8 cellular contexts compared by ENCODE assay signal in the genomic region with DNA sequence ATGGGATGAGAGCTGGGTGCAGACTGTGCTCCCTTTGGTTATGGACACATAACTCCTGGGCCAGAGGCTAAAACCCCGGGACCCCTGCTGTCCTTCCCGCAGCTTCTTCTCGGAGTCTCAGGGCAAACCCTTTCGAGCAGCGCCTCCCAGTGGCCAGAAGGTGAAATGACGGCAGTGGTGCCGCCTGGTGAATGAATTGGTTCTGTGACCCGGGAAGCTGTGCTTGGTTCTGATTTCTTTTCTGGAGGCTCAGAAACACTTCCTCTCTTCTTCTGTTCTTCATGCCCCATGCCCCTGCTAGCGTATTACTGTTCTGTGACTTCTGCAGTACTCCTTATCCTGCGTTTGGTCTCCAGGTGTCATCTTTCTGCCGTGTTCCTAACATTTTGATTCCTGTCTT.
DNase-seq lines count a peak whose midpoint lies in the region; ATAC-seq, FAIRE-seq and TF ChIP-seq lines count a peak whose summit lies in the region.
"Not testable (repeated sequence)": the region's sequence is repeated elsewhere in the genome, so short reads cannot be mapped to it uniquely, and the experiment has no call there.

No MANE protein-coding gene starts in this region.

- not testable (repeated sequence) for H3K4me3 ChIP-seq in HFF-Myc (replicated peaks; ENCODE audit: low read depth, low read length); Panc1 (ENCODE audit: low read depth in 2 of 2, low read length in 2 of 2); GM12878; heart left ventricle

- H3K27ac Mint-ChIP-seq in CD14-positive monocyte; activated CD8-positive, alpha-beta T cell treated with anti-CD3 and anti-CD28 coated beads for 36 hours; neural crest cell (ENCODE audit: unreplicated experiment): not testable (repeated sequence)

- not testable (repeated sequence) for TF ChIP-seq EP300 in GM12878 (IDR thresholded peaks at IDR 0.05; ENCODE audit: borderline replicate concordance in 1 of 2, control insufficient read depth in 1 of 2, low read depth in 2 of 2, low read length in 2 of 2)

- in situ Hi-C loops in Panc1 (cut with HindIII; ENCODE audit: low pct_unique_long_range_greater_than_20kb, low sequenced_read_pairs); GM12878 (cut with MboI): not testable (repeated sequence)

- not testable (repeated sequence) for H3K9ac ChIP-seq in GM12878 (ENCODE audit: control insufficient read depth, insufficient read depth, low read length)

- not testable (repeated sequence) for BruUV-seq in Panc1 (replicated peaks; lab: Mats Ljungman, UMichigan); GM12878 (replicated peaks; lab: Mats Ljungman, UMichigan)

- not testable (repeated sequence) for H4K20me1 ChIP-seq in GM12878 (ENCODE audit: control insufficient read depth, insufficient read depth)

- not testable (repeated sequence) for TF ChIP-seq RAD21 in GM12878 (IDR thresholded peaks at IDR 0.05; ENCODE audit: insufficient read depth, low read depth, low read length)

- not testable (repeated sequence) for H3K4me2 ChIP-seq in GM12878 (ENCODE audit: control insufficient read depth, insufficient read depth)

- H3K27me3 ChIP-seq in Panc1 (ENCODE audit: control insufficient read depth, insufficient read depth, low read length); GM12878 (replicated peaks in 1 of 2; ENCODE audit: control insufficient read depth in 2 of 2, insufficient read depth in 2 of 2, low read length in 1 of 2); heart left ventricle: not testable (repeated sequence)

- not testable (repeated sequence) for H2AFZ ChIP-seq in GM12878 (ENCODE audit: control insufficient read depth, low read depth, low read length)

- RAD21 ChIA-PET in GM12878 (lab: Charles Lee; ENCODE audit: unreplicated experiment): interaction anchor here (1.6 kb wide), 1 partner anchor 415 kb away, joined by 4 read pairs; no protein-coding TSS in a partner anchor

- peak overlapping the region in 1 of 2 donors; percentile 43 for H3K4me3 Mint-ChIP-seq in CD14-positive monocyte
- H3K4me3 Mint-ChIP-seq in activated CD8-positive, alpha-beta T cell treated with anti-CD3 and anti-CD28 coated beads for 36 hours; neural crest cell: not testable (repeated sequence)

- not testable (repeated sequence) for H3K4me1 ChIP-seq in Panc1 (ENCODE audit: control insufficient read depth, insufficient read depth, low read length); heart left ventricle
- H3K4me1 ChIP-seq in GM12878 (ENCODE audit: control insufficient read depth, insufficient read depth, low read length): peaks cover 10% of the 10 kb centered on the region

- H3K9me3 ChIP-seq in Panc1 (ENCODE audit: control insufficient read depth, insufficient read depth, low read depth, low read length); GM12878 (replicated peaks; ENCODE audit: control insufficient read depth, insufficient read depth, low read length); heart left ventricle: not testable (repeated sequence)

- SMC1A ChIA-PET in GM12878 (lab: Charles Lee; ENCODE audit: uncharacterized antibody, unreplicated experiment): not testable (repeated sequence)

- CTCF ChIA-PET in Panc1 (lab: Charles Lee); activated CD8-positive, alpha-beta T cell treated with anti-CD3 and anti-CD28 coated beads for 36 hours (lab: Charles Lee): not testable (repeated sequence)
- CTCF ChIA-PET in GM12878 (lab: Yijun Ruan, JAX): interaction anchor here (0.6 to 1.8 kb wide), 8 partner anchors 17 to 416 kb away, joined by 3 to 6 read pairs (median 3); partner anchors contain the start of gene INTS15

- 9% methylated on average over 11 of the region's 11 CpGs for WGBS in GM12878 (ENCODE audit: insufficient coverage, insufficient replicate concordance, low lambda C conversion rate, missing lambda C conversion rate)
- WGBS in heart left ventricle, 4 donors: 5 to 13% (median 13%) methylated on average over 4 to 11 of the region's 11 CpGs

- H3K36me3 ChIP-seq in Panc1 (ENCODE audit: control insufficient read depth, insufficient read depth, low read length); GM12878 (ENCODE audit: control insufficient read depth in 2 of 2, insufficient read depth in 2 of 2, low read length in 1 of 2); heart left ventricle: not testable (repeated sequence)

- peaks cover 18% of the 10 kb centered on the region for H3K4me1 Mint-ChIP-seq in CD14-positive monocyte
- H3K4me1 Mint-ChIP-seq in activated CD8-positive, alpha-beta T cell treated with anti-CD3 and anti-CD28 coated beads for 36 hours (ENCODE audit: low read depth); neural crest cell: not testable (repeated sequence)

- H3K27ac ChIP-seq in Panc1 (ENCODE audit: low read length); GM12878 (ENCODE audit: control insufficient read depth, insufficient read depth); heart left ventricle: not testable (repeated sequence)

- not testable (repeated sequence) for H3K36me3 Mint-ChIP-seq in CD14-positive monocyte; activated CD8-positive, alpha-beta T cell treated with anti-CD3 and anti-CD28 coated beads for 36 hours (ENCODE audit: low read depth); neural crest cell (ENCODE audit: low read depth)

- DNase-seq in CD14-positive monocyte (ENCODE audit: low spot score); HFF-Myc (ENCODE audit: extremely low read depth, low read depth); GM12878 (ENCODE audit: low read depth, low spot score); heart left ventricle: not testable (repeated sequence)
- DNase-seq in Panc1 (ENCODE audit: low read depth, low spot score) (peak; percentile 5), neural crest cell (ENCODE audit: low read depth, low spot score) (peak; percentile 37)
- peak; percentile 55 for DNase-seq in activated CD8-positive, alpha-beta T cell treated with anti-CD3 and anti-CD28 coated beads for 36 hours
- DNase-seq in stimulated activated CD4-positive, alpha-beta T cell treated with anti-CD3 and anti-CD28 coated beads, TNF-alpha, amount 100 ng/mL, for 48 hours (ENCODE audit: low read depth in 3 of 3): peak in 2 of 3 donors; percentile 8 to 13

- peak; percentile 75 for TF ChIP-seq CTCF in CD14-positive monocyte (IDR thresholded peaks at IDR 0.05)
- TF ChIP-seq CTCF in HFF-Myc (IDR thresholded peaks at IDR 0.05; ENCODE audit: low read depth, low read length, missing control alignments): peak; percentile 53
- TF ChIP-seq CTCF in Panc1 (IDR thresholded peaks at IDR 0.05): peak; percentile 98
- not testable (repeated sequence) for TF ChIP-seq CTCF in activated CD8-positive, alpha-beta T cell treated with anti-CD3 and anti-CD28 coated beads for 36 hours (IDR thresholded peaks at IDR 0.05)
- peak; percentile 16 to 34 (median 25); a peak in 4 of 6 replicates for TF ChIP-seq CTCF in GM12878 (IDR thresholded peaks at IDR 0.05 in 2 of 3, conservative IDR thresholded peaks at IDR 0.05 in 1 of 3; ENCODE audit: control insufficient read depth in 2 of 3, extremely low read depth in 1 of 3, insufficient read depth in 1 of 3, low read depth in 3 of 3, low read length in 3 of 3)
- TF ChIP-seq CTCF in heart left ventricle (IDR thresholded peaks at IDR 0.05): peak in 10 of 12 donors; percentile 34 to 73 (median 54)
- peak; percentile 68 for TF ChIP-seq CTCF in neural crest cell (conservative IDR thresholded peaks at IDR 0.05)

- TF ChIP-seq POLR2A in GM12878 (IDR thresholded peaks at IDR 0.05; ENCODE audit: low read depth, low read length); heart left ventricle (IDR thresholded peaks at IDR 0.05): not testable (repeated sequence)

- POLR2A ChIA-PET in Panc1 (lab: Charles Lee); activated CD8-positive, alpha-beta T cell treated with anti-CD3 and anti-CD28 coated beads for 36 hours (lab: Charles Lee); GM12878 (lab: Charles Lee): not testable (repeated sequence)

- not testable (repeated sequence) for H3K9me3 Mint-ChIP-seq in CD14-positive monocyte; activated CD8-positive, alpha-beta T cell treated with anti-CD3 and anti-CD28 coated beads for 36 hours; neural crest cell

- not testable (repeated sequence) for H3K79me2 ChIP-seq in GM12878 (ENCODE audit: control insufficient read depth, insufficient read depth, low read length)

- FAIRE-seq in GM12878 (lab: Jason Lieb, UNC): not testable (repeated sequence)

- intact Hi-C loops in CD14-positive monocyte (cut with micrococcal nuclease); Panc1 (cut with micrococcal nuclease; ENCODE audit: unreplicated experiment); activated CD8-positive, alpha-beta T cell treated with anti-CD3 and anti-CD28 coated beads for 36 hours (cut with micrococcal nuclease): not testable (repeated sequence)
- intact Hi-C loops in GM12878 (cut with micrococcal nuclease; ENCODE audit: unreplicated experiment) (loop anchor here (2.0 kb wide), 1 partner anchor 414 kb away; no protein-coding TSS in a partner anchor), heart left ventricle (cut with DNase I) (loop anchor here in 1 of 10 donors (5.0 kb wide), 1 partner anchor 413 kb away; no protein-coding TSS in a partner anchor)

- H3K27me3 Mint-ChIP-seq in CD14-positive monocyte (ENCODE audit: low read depth in 3 of 3); activated CD8-positive, alpha-beta T cell treated with anti-CD3 and anti-CD28 coated beads for 36 hours; neural crest cell (ENCODE audit: low read depth): not testable (repeated sequence)

- not testable (repeated sequence) for ATAC-seq in Panc1; activated CD8-positive, alpha-beta T cell treated with anti-CD3 and anti-CD28 coated beads for 36 hours; GM12878; heart left ventricle
